Comparison of ENCODE assay signal across 8 cellular contexts in genomic region chr16:22188595-22189442, GRCh38. TPM values are rescaled to one million over a fixed set of nuclear protein-coding genes. Genes with fewer than 3 reads are reported as not detected.
DNase-seq lines count a peak whose midpoint lies in the region; ATAC-seq, FAIRE-seq and TF ChIP-seq lines count a peak whose summit lies in the region.

No MANE protein-coding gene starts in this region.

- H4K20me1 ChIP-seq in GM23248 (ENCODE audit: insufficient read depth), result no peaks in the 10 kb centered on the region
- H4K20me1 ChIP-seq in HepG2 (ENCODE audit: insufficient read depth, low read length), result no peaks in the 10 kb centered on the region

- no peak for TF ChIP-seq POLR2A in HepG2 (IDR thresholded peaks at IDR 0.05; ENCODE audit: insufficient read depth in 1 of 2, low read depth in 2 of 2, low read length in 2 of 2)

- H3K4me1 ChIP-seq in GM23248 (ENCODE audit: insufficient read depth) (peaks cover 24% of the 10 kb centered on the region), HepG2 (ENCODE audit: insufficient read depth, low read length) (peaks cover 49% of the 10 kb centered on the region)

- ATAC-seq in HepG2 (peak; percentile 3; the same call in 1 of the 3 replicates), GM21528 (IDR thresholded peaks at IDR 0.05; ENCODE audit: low FRiP score, unreplicated experiment) (no peak)

- H3K27me3 ChIP-seq in GM23248 (replicated peaks; ENCODE audit: insufficient read depth), result no peaks in the 10 kb centered on the region
- no peaks in the 10 kb centered on the region; a peak in 2 of 5 replicates for H3K27me3 ChIP-seq in HepG2 (ENCODE audit: control insufficient read depth in 1 of 2, insufficient read depth in 2 of 2, low read length in 2 of 2)

- 31 to 35% methylated on average over 8 of the region's 8 CpGs for WGBS in GM23248 (ENCODE audit: low coverage in 1 of 2, low lambda C conversion rate in 2 of 2, missing lambda C conversion rate in 2 of 2), 2 experiments
- 43% methylated on average over 8 of the region's 8 CpGs for WGBS in HepG2 (ENCODE audit: low lambda C conversion rate)

- H3K9me3 ChIP-seq in GM23248 (ENCODE audit: low read depth), result no peaks in the 10 kb centered on the region
- no peaks in the 10 kb centered on the region for H3K9me3 ChIP-seq in HepG2 (ENCODE audit: low read length)

- TF ChIP-seq EP300 in HepG2 (IDR thresholded peaks at IDR 0.05; ENCODE audit: low read depth in 2 of 2, low read length in 2 of 2) (no peak; a peak in 1 of 4 replicates), HepG2 (CRISPR knock-in tag; IDR thresholded peaks at IDR 0.05; ENCODE audit: borderline replicate concordance) (no peak)

- CTCF ChIA-PET in HepG2 (lab: Yijun Ruan, JAX; ENCODE audit: low intra/inter-chr PET ratio, low total read pairs), result interaction anchor here (0.6 to 2.8 kb wide), 5 partner anchors 90 to 187 kb away, joined by 3 to 33 read pairs (median 4); partner anchors contain the start of genes PDZD9 and POLR3E

- FAIRE-seq in HepG2 (lab: Jason Lieb, UNC), result peak; percentile 95

- DNase-seq in AG08395 (ENCODE audit: low spot score) (peak; percentile 75), GM23248 (peak; percentile 89), NCI-H460 (ENCODE audit: extremely low read depth, low read depth) (peak; percentile 70), choroid plexus epithelial cell (ENCODE audit: low read depth) (peak; percentile 95), HepG2 (ENCODE audit: low spot score) (peak; percentile 85)
- peak; percentile 43 for DNase-seq in activated CD4-positive, CD25-positive, alpha-beta regulatory T cell treated with anti-CD3 and anti-CD28 coated beads, Interleukin-2, amount 50 U/mL, for 16 hours (ENCODE audit: low read depth, low spot score)
- peak; percentile 37 to 65 for DNase-seq in stimulated activated CD4-positive, alpha-beta T cell treated with anti-CD3 and anti-CD28 coated beads, Interleukin-4, amount 100 ng/mL, for 4 hours

- H3K36me3 ChIP-seq in GM23248 (ENCODE audit: low read depth) (no peaks in the 10 kb centered on the region), HepG2 (replicated peaks in 1 of 2; ENCODE audit: control insufficient read depth in 1 of 2, insufficient read depth in 2 of 2, low read length in 2 of 2) (no peaks in the 10 kb centered on the region; a peak in 1 of 5 replicates)

- no peak overlapping the region for H3K9ac ChIP-seq in GM23248
- peak overlapping the region; percentile 74 for H3K9ac ChIP-seq in HepG2 (ENCODE audit: insufficient read depth, low read depth, low read length)

- peak; percentile 92 for TF ChIP-seq CTCF in choroid plexus epithelial cell (conservative IDR thresholded peaks at IDR 0.05; ENCODE audit: low read depth, low read length)
- TF ChIP-seq CTCF in HepG2 (CRISPR knock-in tag; IDR thresholded peaks at IDR 0.05), result peak; percentile 98

- in situ Hi-C loops in GM23248 (cut with MboI), result no loop called here
- in situ Hi-C loops in HepG2 (cut with HindIII; ENCODE audit: extremely low pct_ligation_motif_present, low pct_unique_long_range_greater_than_20kb), result loop anchor here (5.0 kb wide), 2 partner anchors 67 to 192 kb away; no protein-coding TSS in a partner anchor

- POLR2A ChIA-PET in HepG2 (lab: Yijun Ruan, JAX), result interaction anchor here (1.0 to 7.3 kb wide), 7 partner anchors 110 to 237 kb away, joined by 3 to 68 read pairs (median 5); partner anchors contain the start of genes MOSMO, POLR3E and UQCRC2

- no peaks in the 10 kb centered on the region for H3K9me2 ChIP-seq in GM23248 (ENCODE audit: insufficient read depth)

- peak; percentile 97 for TF ChIP-seq RAD21 in HepG2 (CRISPR knock-in tag; IDR thresholded peaks at IDR 0.05)

- no peak overlapping the region for H3K27ac ChIP-seq in GM23248
- H3K27ac ChIP-seq in HepG2 (ENCODE audit: extremely low read length, insufficient read depth, low read length), result no peak overlapping the region

- no peaks in the 10 kb centered on the region for H3K79me2 ChIP-seq in GM23248 (ENCODE audit: insufficient read depth)
- no peaks in the 10 kb centered on the region for H3K79me2 ChIP-seq in HepG2 (ENCODE audit: insufficient read depth, low read length)

- no TSS peak for BruUV-seq in HepG2 (replicated peaks; lab: Mats Ljungman, UMichigan)

- H3K4me3 ChIP-seq in GM23248, result no peak overlapping the region
- H3K4me3 ChIP-seq in choroid plexus epithelial cell (ENCODE audit: low read depth, low read length), result no peak overlapping the region
- H3K4me3 ChIP-seq in HepG2 (replicated peaks in 1 of 3; ENCODE audit: insufficient read depth in 1 of 3, low read depth in 2 of 3, low read length in 3 of 3), result peak overlapping the region; percentile 78 to 96 (median 90); a peak in 5 of 6 replicates

- H3K4me2 ChIP-seq in GM23248 (ENCODE audit: unreplicated experiment), result peak overlapping the region; percentile 77
- H3K4me2 ChIP-seq in HepG2 (ENCODE audit: low read depth, low read length), result peak overlapping the region; percentile 99

- no peak overlapping the region for H2AFZ ChIP-seq in GM23248
- H2AFZ ChIP-seq in HepG2 (ENCODE audit: low read length), result no peak overlapping the region

- H3F3A ChIP-seq in GM23248 (ENCODE audit: insufficient read depth), result peaks cover 34% of the 10 kb centered on the region

- intact Hi-C loops in HepG2 (cut with micrococcal nuclease; ENCODE audit: unreplicated experiment), result loop anchor here (1.0 kb wide), 4 partner anchors 90 to 238 kb away; partner anchors contain the start of gene PDZD9

TF ChIP-seq in HepG2, 621 proteins besides CTCF, POLR2A, EP300 and RAD21 (continues in another document):
- TF ChIP-seq ZNF30 (CRISPR knock-in tag; IDR thresholded peaks at IDR 0.05), result no peak
- no peak for TF ChIP-seq HDAC6 (IDR thresholded peaks at IDR 0.05; ENCODE audit: low read depth, low read length)
- TF ChIP-seq ZNF160 (CRISPR knock-in tag; IDR thresholded peaks at IDR 0.05), result no peak

RNA-seq across cellular contexts. Expression of gene EEF2K, which starts 17.3 kb away (rescaled TPM):
- total RNA-seq in GM23248 (2014; rRNA removed; shearing (Covaris generic)), result 16.3 and 16.6 TPM in 2 replicates
- polyA plus RNA-seq in GM23248 (2016; fragmentation: Nextera tagmentation; extraction: Ambion mirVana) (6.9 and 8.7 TPM in 2 replicates), HepG2 (2011; rRNA removed) (20.0 and 22.0 TPM in 2 replicates)
- 11.5 and 15.9 TPM in 2 replicates for total RNA-seq in NCI-H460 (2014; rRNA removed; shearing (Covaris generic))
- 17.4 and 28.4 TPM in 2 replicates for polyA plus RNA-seq in NCI-H460 (2014; cell fraction: nucleus; rRNA removed)
- 14.3 and 23.8 TPM in 2 replicates for total RNA-seq in HepG2 (2016; rRNA removed; fragmentation: Illumina TruSeq; extraction: Trizol)
- 3.2 and 3.4 TPM in 2 replicates for total RNA-seq in HepG2 (2016; cell fraction: cytosol; rRNA removed; fragmentation: Illumina TruSeq; extraction: Trizol; ENCODE audit: low read depth)
- 12.5 and 22.8 TPM in 2 replicates for total RNA-seq in HepG2 (2016; cell fraction: insoluble cytoplasmic fraction; rRNA removed; fragmentation: Illumina TruSeq; extraction: Trizol)
- total RNA-seq in HepG2 (2016; cell fraction: membrane; rRNA removed; fragmentation: Illumina TruSeq; extraction: Trizol), result 8.3 and 8.6 TPM in 2 replicates
- total RNA-seq in HepG2 (2016; cell fraction: nucleus; rRNA removed; fragmentation: Illumina TruSeq; extraction: Trizol), result 20.0 and 25.8 TPM in 2 replicates
- 7.4 and 8.9 TPM in 2 replicates for polyA plus RNA-seq in HepG2 (2011; cell fraction: cytosol; rRNA removed)
- polyA plus RNA-seq in HepG2 (2011; cell fraction: nucleus; rRNA removed), result 47.8 and 56.1 TPM in 2 replicates
- polyA plus RNA-seq in HepG2 (2012), result 11.0 and 12.1 TPM in 2 replicates
- polyA plus RNA-seq in HepG2 (2016; cell fraction: cytosol; fragmentation: Illumina TruSeq; extraction: Trizol; ENCODE audit: low read depth), result 1.1 and 1.2 TPM in 2 replicates
- polyA plus RNA-seq in HepG2 (2016; cell fraction: insoluble cytoplasmic fraction; fragmentation: Illumina TruSeq; extraction: Trizol; ENCODE audit: low read depth), result 8.7 and 10.9 TPM in 2 replicates
- 2.6 and 3.0 TPM in 2 replicates for polyA plus RNA-seq in HepG2 (2016; cell fraction: membrane; fragmentation: Illumina TruSeq; extraction: Trizol; ENCODE audit: low read depth)
- polyA plus RNA-seq in HepG2 (2016; cell fraction: nucleus; fragmentation: Illumina TruSeq; extraction: Trizol; ENCODE audit: insufficient read depth, low read depth), result 33.2 and 35.2 TPM in 2 replicates
- polyA minus RNA-seq in HepG2 (2011; rRNA and poly(A)+ RNA removed; ENCODE audit: low replicate concordance), result 52.0 and 57.8 TPM in 2 replicates
- polyA minus RNA-seq in HepG2 (2011; cell fraction: cytosol; rRNA and poly(A)+ RNA removed), result 14.7 and 15.5 TPM in 2 replicates
- polyA minus RNA-seq in HepG2 (2011; cell fraction: nucleus; rRNA and poly(A)+ RNA removed), result 23.9 and 25.6 TPM in 2 replicates

RNA-seq across cellular contexts. Expression of gene SDR42E2, which starts 26.5 kb away (rescaled TPM):
- total RNA-seq in GM23248 (2014; rRNA removed; shearing (Covaris generic)), result not detected in 2 replicates
- polyA plus RNA-seq in GM23248 (2016; fragmentation: Nextera tagmentation; extraction: Ambion mirVana) (not detected in 2 replicates), HepG2 (2011; rRNA removed) (0.05 TPM in 1 of 2 replicates, not detected in the other)
- not detected in 2 replicates for total RNA-seq in NCI-H460 (2014; rRNA removed; shearing (Covaris generic))
- not detected in 2 replicates for polyA plus RNA-seq in NCI-H460 (2014; cell fraction: nucleus; rRNA removed)
- 0.11 TPM in 1 of 2 replicates, not detected in the other for total RNA-seq in HepG2 (2016; rRNA removed; fragmentation: Illumina TruSeq; extraction: Trizol)
- total RNA-seq in HepG2 (2016; cell fraction: cytosol; rRNA removed; fragmentation: Illumina TruSeq; extraction: Trizol; ENCODE audit: low read depth), result 0.44 and 0.71 TPM in 2 replicates
- total RNA-seq in HepG2 (2016; cell fraction: insoluble cytoplasmic fraction; rRNA removed; fragmentation: Illumina TruSeq; extraction: Trizol), result 0.13 TPM in 1 of 2 replicates, not detected in the other
- 0.17 and 0.28 TPM in 2 replicates for total RNA-seq in HepG2 (2016; cell fraction: membrane; rRNA removed; fragmentation: Illumina TruSeq; extraction: Trizol)
- 0.37 and 0.60 TPM in 2 replicates for total RNA-seq in HepG2 (2016; cell fraction: nucleus; rRNA removed; fragmentation: Illumina TruSeq; extraction: Trizol)
- polyA plus RNA-seq in HepG2 (2011; cell fraction: cytosol; rRNA removed), result not detected in 2 replicates
- 0.07 and 0.10 TPM in 2 replicates for polyA plus RNA-seq in HepG2 (2011; cell fraction: nucleus; rRNA removed)
- 0.17 and 0.23 TPM in 2 replicates for polyA plus RNA-seq in HepG2 (2012)
- polyA plus RNA-seq in HepG2 (2016; cell fraction: cytosol; fragmentation: Illumina TruSeq; extraction: Trizol; ENCODE audit: low read depth), result 0.05 and 0.08 TPM in 2 replicates
- not detected in 2 replicates for polyA plus RNA-seq in HepG2 (2016; cell fraction: insoluble cytoplasmic fraction; fragmentation: Illumina TruSeq; extraction: Trizol; ENCODE audit: low read depth)
- 0.07 TPM in 1 of 2 replicates, not detected in the other for polyA plus RNA-seq in HepG2 (2016; cell fraction: membrane; fragmentation: Illumina TruSeq; extraction: Trizol; ENCODE audit: low read depth)
- not detected in 2 replicates for polyA plus RNA-seq in HepG2 (2016; cell fraction: nucleus; fragmentation: Illumina TruSeq; extraction: Trizol; ENCODE audit: insufficient read depth, low read depth)
- 0.05 and 0.14 TPM in 2 replicates for polyA minus RNA-seq in HepG2 (2011; rRNA and poly(A)+ RNA removed; ENCODE audit: low replicate concordance)
- polyA minus RNA-seq in HepG2 (2011; cell fraction: cytosol; rRNA and poly(A)+ RNA removed), result 0.26 TPM in 1 of 2 replicates, not detected in the other
- 0.50 and 0.77 TPM in 2 replicates for polyA minus RNA-seq in HepG2 (2011; cell fraction: nucleus; rRNA and poly(A)+ RNA removed)

Comparison
In these comparisons a context has a peak if more than half of its experiments do, and no peak if none do; other contexts are left out.
1. DNase-seq: peak in every context shown above with its lines; median percentile 95 in choroid plexus epithelial cell; 89 in GM23248; 85 in HepG2; 75 in AG08395; 70 in NCI-H460; 51 in stimulated activated CD4-positive, alpha-beta T cell treated with anti-CD3 and anti-CD28 coated beads, Interleukin-4, amount 100 ng/mL, for 4 hours; 43 in activated CD4-positive, CD25-positive, alpha-beta regulatory T cell treated with anti-CD3 and anti-CD28 coated beads, Interleukin-2, amount 50 U/mL, for 16 hours.
2. H3K4me3 ChIP-seq: peak in HepG2 (3 of 3); none in GM23248 (single experiment) and choroid plexus epithelial cell (single experiment).